8 cellular contexts compared by ENCODE assay signal in genomic region chr22:26428515-26429457, GRCh38. TPM values are rescaled to one million over a fixed set of nuclear protein-coding genes. Genes with fewer than 3 reads are reported as not detected.
DNase-seq lines count a peak whose midpoint lies in the region; ATAC-seq, FAIRE-seq and TF ChIP-seq lines count a peak whose summit lies in the region.

Gene ASPHD2 (plus strand): TSS chr22:26429260. CDS start chr22:26433616, 4,356 bp downstream.

- 7% methylated on average over 37 of the region's 96 CpGs for WGBS in SK-N-SH (ENCODE audit: low lambda C conversion rate)
- WGBS in pancreas, 2 donors = 2 to 3% methylated on average over 36 to 96 of the region's 96 CpGs
- WGBS in thymus = under 1% methylated on average over 96 of the region's 96 CpGs

- peak within 1 kb of the TSS; percentile 79; the same call in 1 of the 2 replicates for H2AFZ ChIP-seq in Karpas-422 (ENCODE audit: low read length)
- H2AFZ ChIP-seq in SK-N-SH (ENCODE audit: low read depth) = peak within 1 kb of the TSS; percentile 100

- no peaks in the 10 kb centered on the region for H3K36me3 ChIP-seq in ES-I3 (ENCODE audit: insufficient read depth, low read length)
- H3K36me3 ChIP-seq in Karpas-422 (ENCODE audit: insufficient read depth, low read length) = no peaks in the 10 kb centered on the region; the same call in 1 of the 2 replicates
- peaks cover 0 to 3% of the 10 kb centered on the region in 2 experiments for H3K36me3 ChIP-seq in SK-N-SH (replicated peaks in 1 of 2; ENCODE audit: control insufficient read depth in 1 of 2, insufficient read depth in 2 of 2, low read length in 1 of 2)
- H3K36me3 ChIP-seq in pancreas = no peaks in the 10 kb centered on the region
- peaks cover 3% of the 10 kb centered on the region for H3K36me3 ChIP-seq in thymus (ENCODE audit: control insufficient read depth, insufficient read depth)

- DNase-seq in Karpas-422 (peak; percentile 94), SK-N-SH (peak; percentile 96), glutamatergic neuron (peak; percentile 80), pancreas (peak; percentile 29 to 86 (median 53))
- DNase-seq in activated naive CD4-positive, alpha-beta T cell treated with anti-CD3 and anti-CD28 coated beads for 36 hours = peak; percentile 83

- intact Hi-C loops in activated naive CD4-positive, alpha-beta T cell treated with anti-CD3 and anti-CD28 coated beads for 36 hours (cut with micrococcal nuclease) = loop anchor here (1.0 to 5.0 kb wide), 6 partner anchors 34 to 1351 kb away; partner anchors contain the start of genes HPS4, SRRD and TPST2
- intact Hi-C loops in pancreas (cut with DNase I) = no loop called here

- H3K79me2 ChIP-seq in Karpas-422 (ENCODE audit: low read length) = peaks cover 44% of the 10 kb centered on the region
- no peaks in the 10 kb centered on the region for H3K79me2 ChIP-seq in SK-N-SH (ENCODE audit: insufficient read depth)

- peaks cover 51% of the 10 kb centered on the region for H3K4me1 Mint-ChIP-seq in activated naive CD4-positive, alpha-beta T cell treated with anti-CD3 and anti-CD28 coated beads for 36 hours (ENCODE audit: low read depth)
- peaks cover 17% of the 10 kb centered on the region for H3K4me1 Mint-ChIP-seq in glutamatergic neuron (ENCODE audit: low read depth, unreplicated experiment)

- ATAC-seq in GM21825 (IDR thresholded peaks at IDR 0.05; ENCODE audit: unreplicated experiment) (peak; percentile 58), pancreas (peak; percentile 83 to 91 (median 90))

- H3K4me2 ChIP-seq in Karpas-422 (ENCODE audit: low read depth, low read length, poor library complexity, severe bottlenecking) (peak within 1 kb of the TSS; percentile 86), SK-N-SH (peak within 1 kb of the TSS; percentile 96)

- H3K27me3 ChIP-seq in Karpas-422 (ENCODE audit: low read length) (no peaks in the 10 kb centered on the region), SK-N-SH (ENCODE audit: insufficient read depth) (no peaks in the 10 kb centered on the region; the same call in 1 of the 2 replicates), pancreas (no peaks in the 10 kb centered on the region), thymus (ENCODE audit: control insufficient read depth, insufficient read depth) (peaks cover 7% of the 10 kb centered on the region)

- H3K9ac ChIP-seq in ES-I3 (ENCODE audit: low read depth, low read length) (peak within 1 kb of the TSS; percentile 92), Karpas-422 (ENCODE audit: low read length) (peak within 1 kb of the TSS; percentile 92), SK-N-SH (peak within 1 kb of the TSS; percentile 73)

- H3K4me3 ChIP-seq in Karpas-422 (ENCODE audit: low read length) = peak within 1 kb of the TSS; percentile 96
- H3K4me3 ChIP-seq in SK-N-SH (ENCODE audit: low read depth in 2 of 2, low read length in 1 of 2) = peak within 1 kb of the TSS; percentile 60 to 87
- H3K4me3 ChIP-seq in pancreas = peak within 1 kb of the TSS; percentile 46 to 58 (median 52)
- peak within 1 kb of the TSS; percentile 83 for H3K4me3 ChIP-seq in thymus (ENCODE audit: low read length)

- H3K4me3 Mint-ChIP-seq in activated naive CD4-positive, alpha-beta T cell treated with anti-CD3 and anti-CD28 coated beads for 36 hours = peak within 1 kb of the TSS; percentile 94
- H3K4me3 Mint-ChIP-seq in glutamatergic neuron (ENCODE audit: unreplicated experiment) = peak within 1 kb of the TSS; percentile 98

- no peaks in the 10 kb centered on the region for H3K9me3 ChIP-seq in ES-I3 (ENCODE audit: control insufficient read depth, insufficient read depth, low read length)
- H3K9me3 ChIP-seq in Karpas-422 (ENCODE audit: low read length) = peaks cover under 1% of the 10 kb centered on the region; the same call in 1 of the 2 replicates
- H3K9me3 ChIP-seq in SK-N-SH = no peaks in the 10 kb centered on the region
- no peaks in the 10 kb centered on the region for H3K9me3 ChIP-seq in pancreas
- no peaks in the 10 kb centered on the region for H3K9me3 ChIP-seq in thymus (ENCODE audit: control insufficient read depth)

- POLR2A ChIA-PET in SK-N-SH (lab: Yijun Ruan, JAX) = no interaction called here

- CTCF ChIA-PET in SK-N-SH (lab: Yijun Ruan, JAX) = interaction anchor here (1.0 kb wide), 5 partner anchors 9 to 654 kb away, joined by 3 to 4 read pairs (median 3); no protein-coding TSS in a partner anchor
- CTCF ChIA-PET in activated naive CD4-positive, alpha-beta T cell treated with anti-CD3 and anti-CD28 coated beads for 36 hours (lab: Charles Lee) = interaction anchor here (0.8 to 1.5 kb wide), 3 partner anchors 31 to 43 kb away, joined by 3 to 6 read pairs (median 5); no protein-coding TSS in a partner anchor

- H4K20me1 ChIP-seq in Karpas-422 (ENCODE audit: insufficient read depth, low read depth, low read length) (0 out of 2 replicates have a peak, but pooled peaks cover 4% of the 10 kb centered on the region), SK-N-SH (ENCODE audit: insufficient read depth) (no peaks in the 10 kb centered on the region)

- H3K9me3 Mint-ChIP-seq in activated naive CD4-positive, alpha-beta T cell treated with anti-CD3 and anti-CD28 coated beads for 36 hours = no peaks in the 10 kb centered on the region
- H3K9me3 Mint-ChIP-seq in glutamatergic neuron (ENCODE audit: unreplicated experiment) = peaks cover 5% of the 10 kb centered on the region

- no peak for TF ChIP-seq CTCF in SK-N-SH (IDR thresholded peaks at IDR 0.05)
- TF ChIP-seq CTCF in glutamatergic neuron (IDR thresholded peaks at IDR 0.05; ENCODE audit: partially characterized antibody, unreplicated experiment) = no peak
- TF ChIP-seq CTCF in pancreas (IDR thresholded peaks at IDR 0.05) = no peak

- H3K9me2 ChIP-seq in Karpas-422 (replicated peaks; ENCODE audit: insufficient read depth, low read length) (no peaks in the 10 kb centered on the region), SK-N-SH (no peaks in the 10 kb centered on the region)

- no peak for TF ChIP-seq EP300 in SK-N-SH (IDR thresholded peaks at IDR 0.05; ENCODE audit: borderline replicate concordance in 1 of 2, low read depth in 1 of 2, low read length in 1 of 2)

- H3K4me1 ChIP-seq in ES-I3 (ENCODE audit: insufficient read depth, low read length) (peaks cover 12% of the 10 kb centered on the region), Karpas-422 (ENCODE audit: low read length) (peaks cover 28% of the 10 kb centered on the region), SK-N-SH (ENCODE audit: control insufficient read depth in 1 of 2, insufficient read depth in 2 of 2, low read depth in 1 of 2, low read length in 1 of 2) (peaks cover 0 to 13% of the 10 kb centered on the region in 2 experiments; a peak in 1 of 4 replicates), pancreas (no peaks in the 10 kb centered on the region), thymus (ENCODE audit: control insufficient read depth, insufficient read depth, low read length) (peaks cover 13% of the 10 kb centered on the region)

- TF ChIP-seq RAD21 in SK-N-SH (IDR thresholded peaks at IDR 0.05; ENCODE audit: low read length) = no peak

- peak within 1 kb of the TSS; percentile 99 for H3K27ac Mint-ChIP-seq in activated naive CD4-positive, alpha-beta T cell treated with anti-CD3 and anti-CD28 coated beads for 36 hours
- peak within 1 kb of the TSS; percentile 98 for H3K27ac Mint-ChIP-seq in glutamatergic neuron (ENCODE audit: unreplicated experiment)

- H3K36me3 Mint-ChIP-seq in activated naive CD4-positive, alpha-beta T cell treated with anti-CD3 and anti-CD28 coated beads for 36 hours (ENCODE audit: low read depth) = peaks cover 8% of the 10 kb centered on the region
- H3K36me3 Mint-ChIP-seq in glutamatergic neuron (ENCODE audit: unreplicated experiment) = peaks cover 5% of the 10 kb centered on the region

- H3K27me3 Mint-ChIP-seq in activated naive CD4-positive, alpha-beta T cell treated with anti-CD3 and anti-CD28 coated beads for 36 hours (ENCODE audit: low read depth) = peaks cover 4% of the 10 kb centered on the region
- peaks cover 16% of the 10 kb centered on the region for H3K27me3 Mint-ChIP-seq in glutamatergic neuron (ENCODE audit: unreplicated experiment)

- H3K27ac ChIP-seq in Karpas-422 (ENCODE audit: low read length) (peak within 1 kb of the TSS; percentile 97), SK-N-SH (ENCODE audit: low read depth in 2 of 2, low read length in 1 of 2) (peak within 1 kb of the TSS; percentile 58 to 77), pancreas (peak within 1 kb of the TSS in 2 of 4 donors; percentile 41 to 58), thymus (ENCODE audit: low read depth) (peak within 1 kb of the TSS; percentile 98)

- H3F3A ChIP-seq in SK-N-SH (replicated peaks; ENCODE audit: insufficient read depth) = peaks cover 7% of the 10 kb centered on the region

- no peak for FAIRE-seq in pancreas (lab: Jason Lieb, UNC)

TF ChIP-seq in SK-N-SH, 30 proteins besides CTCF, POLR2A, EP300 and RAD21:
- TF ChIP-seq, protein P1, sequence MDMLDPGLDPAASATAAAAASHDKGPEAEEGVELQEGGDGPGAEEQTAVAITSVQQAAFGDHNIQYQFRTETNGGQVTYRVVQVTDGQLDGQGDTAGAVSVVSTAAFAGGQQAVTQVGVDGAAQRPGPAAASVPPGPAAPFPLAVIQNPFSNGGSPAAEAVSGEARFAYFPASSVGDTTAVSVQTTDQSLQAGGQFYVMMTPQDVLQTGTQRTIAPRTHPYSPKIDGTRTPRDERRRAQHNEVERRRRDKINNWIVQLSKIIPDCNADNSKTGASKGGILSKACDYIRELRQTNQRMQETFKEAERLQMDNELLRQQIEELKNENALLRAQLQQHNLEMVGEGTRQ (IDR thresholded peaks at IDR 0.05; ENCODE audit: borderline replicate concordance, low read depth, low read length) = peak; percentile 35; the same call in 1 of the 2 replicates
- TF ChIP-seq POLR2AphosphoS5 (IDR thresholded peaks at IDR 0.05; ENCODE audit: low read depth, low read length) (peak; percentile 29; the same call in 1 of the 2 replicates), NFIC (IDR thresholded peaks at IDR 0.05; ENCODE audit: borderline replicate concordance) (no peak), GABPA (IDR thresholded peaks at IDR 0.05; ENCODE audit: low read depth) (peak; percentile 27; the same call in 1 of the 2 replicates), NRF1 (IDR thresholded peaks at IDR 0.05; ENCODE audit: low read depth, low read length) (peak; percentile 34; the same call in 1 of the 2 replicates)

RNA-seq across cellular contexts. Expression of gene ASPHD2, which starts in this region (rescaled TPM):
- 30.7 and 33.3 TPM in 2 replicates for total RNA-seq in Karpas-422 (2014; rRNA removed; shearing (Covaris generic); ENCODE audit: low replicate concordance)
- polyA plus RNA-seq in SK-N-SH (2012; rRNA removed) = 2.1 and 2.2 TPM in 2 replicates
- polyA plus RNA-seq in SK-N-SH (2012; cell fraction: cytosol; rRNA removed) = 1.6 and 2.1 TPM in 2 replicates
- polyA plus RNA-seq in SK-N-SH (2012; cell fraction: nucleus; rRNA removed) = 1.1 and 1.3 TPM in 2 replicates
- total RNA-seq in activated naive CD4-positive, alpha-beta T cell treated with anti-CD3 and anti-CD28 coated beads for 36 hours = 1 to 10 TPM; 4.4 to 4.7 TPM
- total RNA-seq in glutamatergic neuron (ENCODE audit: unreplicated experiment) = 19.0 TPM
- under 1 TPM; 0.14 to 0.75 (median 0.27) TPM for total RNA-seq in pancreas
- under 1 TPM; 0.23 to 0.33 TPM for polyA plus RNA-seq in pancreas
- 2.9 TPM for polyA plus RNA-seq in thymus

Comparison
In these comparisons a context has a peak if more than half of its experiments do, and no peak if none do; other contexts are left out.
1. Peak in DNase-seq, ATAC-seq and H3K4me3 ChIP-seq in pancreas; RNA of the gene not detected or under 1 TPM.